In genomic region chr15:99504071-99504822, GRCh38 we compare ENCODE assay signal across 1 cellular context.
TF ChIP-seq lines count a peak whose summit lies in the region.

No MANE protein-coding gene starts in this region.

TF ChIP-seq in GM12878, 131 proteins besides CTCF, POLR2A, EP300 and RAD21 (continued from another document and continues in another):
- TF ChIP-seq E2F4 (IDR thresholded peaks at IDR 0.05; ENCODE audit: low read depth, low read length) = no peak
- no peak for TF ChIP-seq STAT1 (conservative IDR thresholded peaks at IDR 0.05)
- TF ChIP-seq SP1 (IDR thresholded peaks at IDR 0.05; ENCODE audit: low read depth, low read length) = peak; percentile 28
- no peak for TF ChIP-seq HSF1 (IDR thresholded peaks at IDR 0.05; ENCODE audit: low read depth, low read length)
- peak; percentile 63; the same call in 1 of the 3 replicates for TF ChIP-seq POU2F2 (IDR thresholded peaks at IDR 0.05; ENCODE audit: borderline replicate concordance, low read depth, low read length)
- TF ChIP-seq SRF (IDR thresholded peaks at IDR 0.05; ENCODE audit: low read depth in 2 of 2, low read length in 2 of 2) = 0 out of 4 replicates have a peak, but pooled peaks of 1 of the 2 experiments have one; percentile 32
- TF ChIP-seq NKRF (conservative IDR thresholded peaks at IDR 0.05) = no peak
- TF ChIP-seq USF2 (IDR thresholded peaks at IDR 0.05; ENCODE audit: borderline replicate concordance, low read depth, low read length) = no peak
- no peak for TF ChIP-seq ZSCAN29 (IDR thresholded peaks at IDR 0.05)
- TF ChIP-seq LARP7 (IDR thresholded peaks at IDR 0.05) = no peak
- no peak for TF ChIP-seq NFYA (IDR thresholded peaks at IDR 0.05; ENCODE audit: borderline replicate concordance, low read depth, low read length)
- TF ChIP-seq MAX (IDR thresholded peaks at IDR 0.05; ENCODE audit: low read depth, low read length) = no peak
- no peak for TF ChIP-seq NR2C2 (IDR thresholded peaks at IDR 0.05; ENCODE audit: borderline replicate concordance, control insufficient read depth, insufficient read length, low read depth)
- no peak for TF ChIP-seq SMARCA5 (IDR thresholded peaks at IDR 0.05)
- TF ChIP-seq MYB (IDR thresholded peaks at IDR 0.05; ENCODE audit: borderline replicate concordance, low read depth, low read length) = peak; percentile 81
- TF ChIP-seq ZNF207 (IDR thresholded peaks at IDR 0.05; ENCODE audit: borderline replicate concordance) = no peak
- TF ChIP-seq RELA (IDR thresholded peaks at IDR 0.05; ENCODE audit: borderline replicate concordance, partially characterized antibody) = no peak
- no peak for TF ChIP-seq CHD2 (IDR thresholded peaks at IDR 0.05; ENCODE audit: borderline replicate concordance, low read depth, low read length)
- no peak for TF ChIP-seq NBN (IDR thresholded peaks at IDR 0.05)
- no peak for TF ChIP-seq NFXL1 (IDR thresholded peaks at IDR 0.05; ENCODE audit: borderline replicate concordance)
- TF ChIP-seq YY1 (IDR thresholded peaks at IDR 0.05; ENCODE audit: low read depth, low read length) = peak; percentile 38; the same call in 1 of the 2 replicates
- no peak for TF ChIP-seq ZBTB40 (IDR thresholded peaks at IDR 0.05; ENCODE audit: borderline replicate concordance)
- no peak for TF ChIP-seq EZH2 (IDR thresholded peaks at IDR 0.05; ENCODE audit: borderline replicate concordance, control insufficient read depth, low read depth, low read length)
- no peak for TF ChIP-seq USF1 (IDR thresholded peaks at IDR 0.05; ENCODE audit: borderline replicate concordance, extremely low read length, insufficient read depth, low read depth, low read length)
- TF ChIP-seq PAX8 (IDR thresholded peaks at IDR 0.05) = no peak
- no peak for TF ChIP-seq POLR2AphosphoS2 (IDR thresholded peaks at IDR 0.05; ENCODE audit: low read depth, low read length)
- no peak for TF ChIP-seq RBBP5 (conservative IDR thresholded peaks at IDR 0.05)
- TF ChIP-seq SKIL (IDR thresholded peaks at IDR 0.05; ENCODE audit: low read depth, poor library complexity, severe bottlenecking) = no peak
- TF ChIP-seq SREBF1 (IDR thresholded peaks at IDR 0.05; ENCODE audit: low read length) = no peak
- no peak for TF ChIP-seq NRF1 (conservative IDR thresholded peaks at IDR 0.05; ENCODE audit: low read depth, low read length)
- no peak for TF ChIP-seq KDM1A (IDR thresholded peaks at IDR 0.05; ENCODE audit: borderline replicate concordance)
- TF ChIP-seq NR2F1 (conservative IDR thresholded peaks at IDR 0.05) = 0 out of 2 replicates have a peak, but pooled peaks have one; percentile 33
- TF ChIP-seq MXI1 (IDR thresholded peaks at IDR 0.05; ENCODE audit: low read depth, low read length) = no peak
- TF ChIP-seq PML (IDR thresholded peaks at IDR 0.05; ENCODE audit: low read length) = no peak
- peak; percentile 61; the same call in 1 of the 2 replicates for TF ChIP-seq ATF7 (IDR thresholded peaks at IDR 0.05; ENCODE audit: low read depth)
- TF ChIP-seq ASH2L (IDR thresholded peaks at IDR 0.05; ENCODE audit: borderline replicate concordance, low read depth) = no peak
- TF ChIP-seq ZNF217 (IDR thresholded peaks at IDR 0.05) = no peak; the same call in 1 of the 2 replicates
- TF ChIP-seq SIN3A (IDR thresholded peaks at IDR 0.05; ENCODE audit: low read depth, low read length) = no peak
- TF ChIP-seq GABPA (IDR thresholded peaks at IDR 0.05; ENCODE audit: low read depth) = no peak
- no peak for TF ChIP-seq ZNF622 (IDR thresholded peaks at IDR 0.05)
- no peak for TF ChIP-seq HDGF (IDR thresholded peaks at IDR 0.05)
- no peak for TF ChIP-seq ZNF592 (IDR thresholded peaks at IDR 0.05)
- no peak for TF ChIP-seq ZBED1 (IDR thresholded peaks at IDR 0.05; ENCODE audit: borderline replicate concordance)
- no peak for TF ChIP-seq FOXM1 (IDR thresholded peaks at IDR 0.05; ENCODE audit: low read depth, low read length)
- no peak for TF ChIP-seq NR2C1 (IDR thresholded peaks at IDR 0.05)
- no peak for TF ChIP-seq TCF3 (IDR thresholded peaks at IDR 0.05; ENCODE audit: borderline replicate concordance, insufficient read depth, low read depth, low read length)
- TF ChIP-seq IKZF1 (conservative IDR thresholded peaks at IDR 0.05) = peak; percentile 80
- no peak for TF ChIP-seq MTA3 (IDR thresholded peaks at IDR 0.05; ENCODE audit: borderline replicate concordance, low read length)
- TF ChIP-seq ZNF24 (IDR thresholded peaks at IDR 0.05) = no peak
